21 cellular contexts compared by ENCODE assay signal in the genomic region with DNA sequence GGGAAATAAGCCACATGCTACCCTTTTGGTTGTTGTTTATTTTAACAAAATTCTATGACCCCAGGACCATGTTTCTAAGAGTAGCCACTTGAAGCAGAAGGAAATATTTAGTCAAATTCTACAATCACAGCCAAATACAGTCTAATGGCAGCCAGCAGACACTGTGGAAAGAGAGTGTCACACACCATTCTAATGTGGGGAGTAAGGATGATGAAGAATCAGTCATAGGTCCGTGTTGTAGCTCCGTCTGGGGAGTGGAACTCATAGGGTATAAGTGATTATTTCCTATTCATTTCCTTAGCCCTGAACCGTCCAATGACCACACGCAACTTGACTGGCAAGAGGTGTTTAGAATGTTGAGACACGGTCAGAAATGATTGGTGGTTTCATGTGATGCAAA.
"Had no signal": no experiment of that assay in that cellular context is flagged by ENCODE, and none has a peak within 500 bp of the region (broad histone marks: within the 10 kb centered on the region; RNA-seq: fewer than 3 reads in every experiment).

No MANE protein-coding gene starts in this region.

- FAIRE-seq: K562, RCC 7860 had no signal

- ATAC-seq: K562 had no signal

- H3K27ac ChIP-seq: HL-60, KMS-11, RWPE1 had no signal

- H3K4me1 Mint-ChIP-seq: IgD-negative memory B cell had no signal

- H3K27ac Mint-ChIP-seq: IgD-negative memory B cell had no signal

- H3K9me3 ChIP-seq: SK-N-SH had no signal

- H3K4me3 ChIP-seq: K562 had no signal

- H3K4me2 ChIP-seq: KMS-11, SK-N-SH had no signal

- H3K9ac ChIP-seq: KMS-11, SK-N-SH had no signal

- H3K4me3 Mint-ChIP-seq: IgD-negative memory B cell had no signal

- DNase-seq: Kasumi-1, MM.1S, NCI-H1092 treated with DMSO at 0.1 percent for 48 hours, NCI-H1436, NCI-H187, NCI-H2029, NCI-H2081 treated with DMSO at 0.1 percent for 48 hours, NCI-H2171, NCI-H446, NCI-H510A, NCI-H524 treated with DMSO at 0.1 percent for 48 hours, NCI-H69, NCI-H774, SHP77, SK-N-SH had no signal
